Comparison of ENCODE assay signal across 2 cellular contexts in genomic region chr9:83027153-83027867, GRCh38.
TF ChIP-seq lines count a peak whose summit lies in the region.

No MANE protein-coding gene starts in this region.

TF ChIP-seq in HepG2, 621 proteins besides CTCF, POLR2A, EP300 and RAD21 (continued from another document):
- no peak for TF ChIP-seq PBX3 (CRISPR knock-in tag; IDR thresholded peaks at IDR 0.05; ENCODE audit: borderline replicate concordance)
- no peak for TF ChIP-seq ELF1 (CRISPR knock-in tag; IDR thresholded peaks at IDR 0.05)
- no peak for TF ChIP-seq ZNF670 (CRISPR knock-in tag; IDR thresholded peaks at IDR 0.05; ENCODE audit: borderline replicate concordance)
- no peak for TF ChIP-seq ZNF180 (CRISPR knock-in tag; IDR thresholded peaks at IDR 0.05; ENCODE audit: borderline replicate concordance, low read depth)
- no peak for TF ChIP-seq FOXO4 (CRISPR knock-in tag; conservative IDR thresholded peaks at IDR 0.05)
- no peak for TF ChIP-seq TRAFD1 (CRISPR knock-in tag; IDR thresholded peaks at IDR 0.05; ENCODE audit: borderline replicate concordance)
- TF ChIP-seq NBN (conservative IDR thresholded peaks at IDR 0.05) = no peak
- no peak for TF ChIP-seq ZNF121 (CRISPR knock-in tag; IDR thresholded peaks at IDR 0.05)
- no peak for TF ChIP-seq MED8 (CRISPR knock-in tag; IDR thresholded peaks at IDR 0.05; ENCODE audit: insufficient replicate concordance)
- TF ChIP-seq CREB3 (CRISPR knock-in tag; IDR thresholded peaks at IDR 0.05) = no peak
- no peak for TF ChIP-seq TARDBP (CRISPR knock-in tag; IDR thresholded peaks at IDR 0.05)
- no peak for TF ChIP-seq ZNF737 (CRISPR knock-in tag; IDR thresholded peaks at IDR 0.05; ENCODE audit: borderline replicate concordance)
- TF ChIP-seq PHB2 (IDR thresholded peaks at IDR 0.05; ENCODE audit: partially characterized antibody) = no peak
- TF ChIP-seq ZBTB7A (CRISPR knock-in tag; IDR thresholded peaks at IDR 0.05) = no peak
- no peak for TF ChIP-seq FOXA3 (CRISPR knock-in tag; IDR thresholded peaks at IDR 0.05)

TF ChIP-seq in WTC11, 78 proteins besides CTCF, POLR2A, EP300 and RAD21 (continued from another document):
- TF ChIP-seq ZNF425 (CRISPR knock-in tag; conservative IDR thresholded peaks at IDR 0.05) (no peak), OVOL2 (CRISPR knock-in tag; IDR thresholded peaks at IDR 0.05; ENCODE audit: borderline replicate concordance) (no peak), ZNF423 (CRISPR knock-in tag; IDR thresholded peaks at IDR 0.05) (no peak), TEAD4 (CRISPR knock-in tag; IDR thresholded peaks at IDR 0.05) (no peak), ZNF416 (CRISPR knock-in tag; IDR thresholded peaks at IDR 0.05) (no peak), USF1 (CRISPR knock-in tag; IDR thresholded peaks at IDR 0.05) (no peak), JAZF1 (CRISPR knock-in tag; IDR thresholded peaks at IDR 0.05) (no peak), ZNF396 (CRISPR knock-in tag; IDR thresholded peaks at IDR 0.05; ENCODE audit: borderline replicate concordance) (no peak)
